In the genomic region with DNA sequence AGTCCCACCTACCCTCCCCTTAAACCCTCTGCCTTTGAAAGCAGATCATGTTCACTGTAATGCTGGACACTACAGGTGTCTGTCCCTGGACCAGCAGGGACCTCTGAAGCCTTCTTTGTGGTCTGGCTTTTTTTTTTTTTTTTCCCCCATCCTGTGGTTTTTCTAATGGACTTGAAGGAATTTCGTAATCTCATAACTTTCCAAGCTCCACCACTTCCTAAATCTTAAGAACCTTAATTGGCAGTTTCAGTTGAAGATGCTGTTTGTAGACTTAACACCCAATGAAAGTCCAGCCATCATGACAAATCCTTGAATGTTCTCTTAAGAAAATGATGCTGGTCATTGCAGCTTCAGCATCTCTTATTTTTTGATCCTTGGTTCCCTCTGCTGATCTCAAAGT, we compare ENCODE assay signal across 18 cellular contexts.
"Had no signal": no experiment of that assay in that cellular context is flagged by ENCODE, and none has a peak within 500 bp of the region (broad histone marks: within the 10 kb centered on the region; RNA-seq: fewer than 3 reads in every experiment).

No MANE protein-coding gene starts in this region.

- H3K36me3 ChIP-seq: adrenal gland, lower lobe of right lung, neural progenitor cell, pancreas, thoracic aorta had no signal

- FAIRE-seq: pancreas had no signal

- H3K4me2 ChIP-seq: neural progenitor cell had no signal

- H3K4me1 ChIP-seq: adrenal gland, body of pancreas, lower lobe of right lung, neural progenitor cell, pancreas had no signal

- DNase-seq: activated naive CD4-positive, alpha-beta T cell treated with anti-CD3 and anti-CD28 coated beads, Interleukin-2, amount 10 ng/mL, durations not matched to agents 7 days and 5 days; adrenal gland; body of pancreas; central memory CD4-positive, alpha-beta T cell; effector memory CD8-positive, alpha-beta T cell; immature natural killer cell; left cardiac atrium; lower lobe of right lung; midbrain; pancreas; stimulated activated CD4-positive, alpha-beta T cell treated with anti-CD3 and anti-CD28 coated beads, Interleukin-15, amount 100 ng/mL, for 24 hours; stimulated activated CD4-positive, alpha-beta T cell treated with anti-CD3 and anti-CD28 coated beads, Interleukin-4, amount 100 ng/mL, for 24 hours; stimulated activated naive CD8-positive, alpha-beta T cell treated with anti-CD3 and anti-CD28 coated beads, Interleukin-15, amount 100 ng/mL, for 72 hours had no signal

- H3K9me3 ChIP-seq: adrenal gland, body of pancreas, lower lobe of right lung, pancreas had no signal

- H3K9ac ChIP-seq: neural progenitor cell had no signal

- H2AFZ ChIP-seq: neural progenitor cell had no signal

- ATAC-seq: activated CD4-positive, CD25-positive, alpha-beta regulatory T cell treated with anti-CD3 and anti-CD28 coated beads, Interleukin-2, amount 50 U/mL, for 24 hours; body of pancreas; effector memory CD8-positive, alpha-beta T cell; left cardiac atrium; lower lobe of right lung; pancreas; stimulated activated naive CD8-positive, alpha-beta T cell treated with anti-CD3 and anti-CD28 coated beads, Interleukin-15, amount 100 ng/mL, for 72 hours had no signal

- H3K27ac ChIP-seq: adrenal gland, body of pancreas, coronary artery, epithelial cell of prostate, lower lobe of right lung, neural progenitor cell, pancreas, thoracic aorta had no signal

- H3K27me3 ChIP-seq: adrenal gland, body of pancreas, neural progenitor cell, pancreas had no signal

- H3K4me3 ChIP-seq: adrenal gland, body of pancreas, coronary artery, lower lobe of right lung, neural progenitor cell, pancreas, thoracic aorta had no signal
